11 cellular contexts compared by ENCODE assay signal in genomic region chr4:2583517-2583916, GRCh38. TPM values are rescaled to one million over a fixed set of nuclear protein-coding genes. Genes with fewer than 3 reads are reported as not detected.
DNase-seq lines count a peak whose midpoint lies in the region; ATAC-seq, FAIRE-seq and TF ChIP-seq lines count a peak whose summit lies in the region.
"Had no signal": no experiment of that assay in that cellular context is flagged by ENCODE, and none has a peak within 500 bp of the region (broad histone marks: within the 10 kb centered on the region; RNA-seq: fewer than 3 reads in every experiment).

No MANE protein-coding gene starts in this region.

- POLR2A ChIA-PET in WTC11 (lab: Charles Lee), result interaction anchor here (0.6 kb wide), 1 partner anchor 12 kb away, joined by 3 read pairs; no protein-coding TSS in a partner anchor

- intact Hi-C loops in thyroid gland (cut with DNase I), result no loop called here

- no peak for ATAC-seq in WTC11
- no peak for ATAC-seq in stimulated activated naive CD8-positive, alpha-beta T cell treated with anti-CD3 and anti-CD28 coated beads, Interleukin-15, amount 100 ng/mL, for 72 hours

- dilution Hi-C loops in keratinocyte (cut with MboI; ENCODE audit: extremely low pct_ligation_motif_present, low sequenced_read_pairs), result no loop called here

- H3K4me3 Mint-ChIP-seq in activated T-cell treated with anti-CD3 and anti-CD28 coated beads, Interleukin-2, amount 50 U/mL, for 24 hours, result no peak overlapping the region
- H3K4me3 Mint-ChIP-seq in WTC11, result no peak overlapping the region
- H3K4me3 Mint-ChIP-seq in stimulated activated naive CD8-positive, alpha-beta T cell treated with anti-CD3 and anti-CD28 coated beads, Interleukin-15, amount 100 ng/mL, for 72 hours, result no peak overlapping the region

- peaks cover 11% of the 10 kb centered on the region for H3K36me3 Mint-ChIP-seq in activated T-cell treated with anti-CD3 and anti-CD28 coated beads, Interleukin-2, amount 50 U/mL, for 24 hours (ENCODE audit: low read depth)
- peaks cover 13% of the 10 kb centered on the region for H3K36me3 Mint-ChIP-seq in WTC11

- H3K9me1 ChIP-seq in keratinocyte (ENCODE audit: control insufficient read depth, extremely low read depth, insufficient read depth, low read length), result peaks cover 10% of the 10 kb centered on the region

- 16 to 26% methylated on average over 4 of the region's 4 CpGs for WGBS in thyroid gland, 2 donors

- H3K79me2 ChIP-seq in keratinocyte (ENCODE audit: control insufficient read depth, insufficient read depth, low read length), result peaks cover 84% of the 10 kb centered on the region

- H3K9me3 Mint-ChIP-seq in activated T-cell treated with anti-CD3 and anti-CD28 coated beads, Interleukin-2, amount 50 U/mL, for 24 hours, result no peaks in the 10 kb centered on the region
- peaks cover 14% of the 10 kb centered on the region for H3K9me3 Mint-ChIP-seq in WTC11
- H3K9me3 Mint-ChIP-seq in stimulated activated naive CD8-positive, alpha-beta T cell treated with anti-CD3 and anti-CD28 coated beads, Interleukin-15, amount 100 ng/mL, for 72 hours, result peaks cover 0 to 6% of the 10 kb centered on the region in 2 donors

- no peak for TF ChIP-seq CTCF in WTC11 (IDR thresholded peaks at IDR 0.05)
- no peak for TF ChIP-seq CTCF in keratinocyte (optimal IDR thresholded peaks at IDR 0.05 in 1 of 3, IDR thresholded peaks at IDR 0.05 in 1 of 3, conservative IDR thresholded peaks at IDR 0.05 in 1 of 3; ENCODE audit: extremely low read depth in 1 of 3, insufficient read depth in 2 of 3, low read length in 3 of 3)
- no peak for TF ChIP-seq CTCF in thyroid gland (IDR thresholded peaks at IDR 0.05)

- H3K9me3 ChIP-seq in keratinocyte (ENCODE audit: control insufficient read depth, low read depth, low read length) (no peaks in the 10 kb centered on the region), thyroid gland (no peaks in the 10 kb centered on the region)
- H3K9me3 ChIP-seq: vagina had no signal

- DNase-seq in activated T-cell treated with anti-CD3 and anti-CD28 coated beads, Interleukin-2, amount 50 U/mL, for 24 hours, result peak; percentile 8
- DNase-seq in activated T-cell treated with anti-CD3 and anti-CD28 coated beads, Interleukin-2, amount 50 U/mL, for 1 hour, result no peak
- no peak for DNase-seq in WTC11 (ENCODE audit: low spot score)
- no peak for DNase-seq in keratinocyte (ENCODE audit: low read depth, low spot score)
- DNase-seq in thyroid gland, result peak; percentile 56 to 58
- no peak for DNase-seq in RCC 7860 (ENCODE audit: low spot score)
- DNase-seq in frontal cortex (ENCODE audit: low spot score in 2 of 2), result no peak
- no peak for DNase-seq in stimulated activated naive CD8-positive, alpha-beta T cell treated with anti-CD3 and anti-CD28 coated beads, Interleukin-15, amount 100 ng/mL, for 72 hours
- DNase-seq: activated naive CD4-positive, alpha-beta T cell treated with Interleukin-2 at 50 U/mL for 16 hours had no signal

- H3K27me3 ChIP-seq in keratinocyte (ENCODE audit: control insufficient read depth, extremely low read depth, insufficient read depth, low read length) (no peaks in the 10 kb centered on the region), thyroid gland (no peaks in the 10 kb centered on the region)
- H3K27me3 ChIP-seq: BLaER1 treated with 17β-estradiol and CSF1 and Interleukin-3, amounts not matched to agents 10 nM and 100 nM; vagina had no signal

- H3K4me1 ChIP-seq in keratinocyte (ENCODE audit: control insufficient read depth, extremely low read depth, insufficient read depth, low read length) (peaks cover 16% of the 10 kb centered on the region), thyroid gland (peaks cover 39 to 47% of the 10 kb centered on the region in 2 donors)

- FAIRE-seq in keratinocyte (lab: Jason Lieb, UNC) (no peak), RCC 7860 (lab: Jason Lieb, UNC) (no peak), frontal cortex (lab: Jason Lieb, UNC) (no peak)

- no peak overlapping the region for H3K4me3 ChIP-seq in keratinocyte (ENCODE audit: control insufficient read depth in 2 of 3, extremely low read depth in 1 of 3, insufficient read depth in 2 of 3, low read depth in 1 of 3, low read length in 3 of 3)
- H3K4me3 ChIP-seq in thyroid gland (replicated peaks in 1 of 3), result no peak overlapping the region
- H3K4me3 ChIP-seq: BLaER1 treated with 17β-estradiol and CSF1 and Interleukin-3, amounts not matched to agents 10 nM and 100 nM; vagina had no signal

- peaks cover 55% of the 10 kb centered on the region for H3K4me1 Mint-ChIP-seq in activated T-cell treated with anti-CD3 and anti-CD28 coated beads, Interleukin-2, amount 50 U/mL, for 24 hours (ENCODE audit: low read depth)
- H3K4me1 Mint-ChIP-seq in WTC11, result peaks cover 43% of the 10 kb centered on the region
- H3K4me1 Mint-ChIP-seq in stimulated activated naive CD8-positive, alpha-beta T cell treated with anti-CD3 and anti-CD28 coated beads, Interleukin-15, amount 100 ng/mL, for 72 hours, result peaks cover 44% of the 10 kb centered on the region

- no peak overlapping the region for H3K27ac Mint-ChIP-seq in activated T-cell treated with anti-CD3 and anti-CD28 coated beads, Interleukin-2, amount 50 U/mL, for 24 hours
- H3K27ac Mint-ChIP-seq in WTC11, result peak overlapping the region; percentile 13
- no peak overlapping the region for H3K27ac Mint-ChIP-seq in stimulated activated naive CD8-positive, alpha-beta T cell treated with anti-CD3 and anti-CD28 coated beads, Interleukin-15, amount 100 ng/mL, for 72 hours

- H3K36me3 ChIP-seq in keratinocyte (ENCODE audit: control insufficient read depth in 2 of 2, extremely low read depth in 1 of 2, insufficient read depth in 2 of 2, low read length in 2 of 2) (no peaks in the 10 kb centered on the region), thyroid gland (no peaks in the 10 kb centered on the region)
- H3K36me3 ChIP-seq: vagina had no signal

- CTCF ChIA-PET in WTC11 (lab: Charles Lee), result no interaction called here

- H2AFZ ChIP-seq in keratinocyte (ENCODE audit: control insufficient read depth, low read length), result no peak overlapping the region

- no peak overlapping the region for H3K9ac ChIP-seq in keratinocyte (ENCODE audit: control insufficient read depth, extremely low read depth, insufficient read depth, low read length)

- H4K20me1 ChIP-seq in keratinocyte (ENCODE audit: control insufficient read depth, extremely low read depth, insufficient read depth, low read length), result peaks cover 21% of the 10 kb centered on the region

- H3K27ac ChIP-seq in keratinocyte (ENCODE audit: control insufficient read depth, insufficient read depth, low read length) (no peak overlapping the region), thyroid gland (peak overlapping the region in 2 of 3 donors; percentile 25 to 53)
- H3K27ac ChIP-seq: BLaER1 treated with 17β-estradiol and CSF1 and Interleukin-3, amounts not matched to agents 10 nM and 100 nM; vagina had no signal

- peak overlapping the region; percentile 46 for H3K4me2 ChIP-seq in keratinocyte (ENCODE audit: control insufficient read depth, extremely low read depth, insufficient read depth, low read depth, low read length)
- H3K4me2 ChIP-seq: BLaER1 treated with 17β-estradiol and CSF1 and Interleukin-3, amounts not matched to agents 10 nM and 100 nM had no signal

- TF ChIP-seq POLR2A in thyroid gland (IDR thresholded peaks at IDR 0.05), result no peak

- H3K27me3 Mint-ChIP-seq in activated T-cell treated with anti-CD3 and anti-CD28 coated beads, Interleukin-2, amount 50 U/mL, for 24 hours, result no peaks in the 10 kb centered on the region
- H3K27me3 Mint-ChIP-seq in WTC11 (ENCODE audit: low read depth), result no peaks in the 10 kb centered on the region
- no peaks in the 10 kb centered on the region for H3K27me3 Mint-ChIP-seq in stimulated activated naive CD8-positive, alpha-beta T cell treated with anti-CD3 and anti-CD28 coated beads, Interleukin-15, amount 100 ng/mL, for 72 hours

TF ChIP-seq in WTC11, 78 proteins besides CTCF, POLR2A, EP300 and RAD21 (continues in another document):
- TF ChIP-seq SMAD3 (CRISPR knock-in tag; IDR thresholded peaks at IDR 0.05; ENCODE audit: borderline replicate concordance), result no peak
- no peak for TF ChIP-seq ZNF396 (CRISPR knock-in tag; IDR thresholded peaks at IDR 0.05; ENCODE audit: borderline replicate concordance)
- no peak for TF ChIP-seq STAT6 (CRISPR knock-in tag; conservative IDR thresholded peaks at IDR 0.05; ENCODE audit: low read depth)
- no peak for TF ChIP-seq NR1H2 (CRISPR knock-in tag; IDR thresholded peaks at IDR 0.05)
- no peak for TF ChIP-seq IRF1 (CRISPR knock-in tag; IDR thresholded peaks at IDR 0.05)

RNA-seq across cellular contexts. Expression of gene FAM193A, which starts 47.1 kb away (rescaled TPM):
- 24.4 to 28.1 TPM (median 24.6 TPM) in 3 replicates for total RNA-seq in WTC11 (2021)
- 2.7 to 5.4 TPM (median 3.6 TPM) in 3 replicates for polyA plus RNA-seq in keratinocyte
- 11.6 TPM for polyA plus RNA-seq in keratinocyte (2011; ENCODE audit: low read depth)
- 3.8 and 5.5 TPM in 2 replicates for polyA plus RNA-seq in keratinocyte (2011; cell fraction: cytosol; rRNA removed)
- 19.6 and 20.0 TPM in 2 replicates for polyA plus RNA-seq in keratinocyte (2011; cell fraction: nucleus; rRNA removed)
- 7.5 and 9.8 TPM in 2 replicates for polyA plus RNA-seq in keratinocyte (2012; ENCODE audit: low replicate concordance)
- polyA minus RNA-seq in keratinocyte, result 9.4 to 20.6 TPM (median 12.9 TPM) in 3 replicates
- polyA minus RNA-seq in keratinocyte (2011; cell fraction: cytosol; rRNA and poly(A)+ RNA removed), result 13.0 TPM
- 17.2 and 25.7 TPM in 2 replicates for polyA minus RNA-seq in keratinocyte (2011; cell fraction: nucleus; rRNA and poly(A)+ RNA removed)
- total RNA-seq in thyroid gland, result 10 to 100 TPM; 22.4 to 36.7 (median 30.3) TPM
- 17.1 TPM for total RNA-seq in frontal cortex

Comparison
In these comparisons a context has a peak if more than half of its experiments do, and no peak if none do; other contexts are left out.
1. DNase-seq: peak in activated T-cell treated with anti-CD3 and anti-CD28 coated beads, Interleukin-2, amount 50 U/mL, for 24 hours (single experiment) and thyroid gland (2 of 2); none in activated T-cell treated with anti-CD3 and anti-CD28 coated beads, Interleukin-2, amount 50 U/mL, for 1 hour (single experiment), WTC11 (single experiment), keratinocyte (single experiment), RCC 7860 (single experiment), frontal cortex (0 of 2) and stimulated activated naive CD8-positive, alpha-beta T cell treated with anti-CD3 and anti-CD28 coated beads, Interleukin-15, amount 100 ng/mL, for 72 hours (0 of 2).